Comparison of ENCODE assay signal across 13 cellular contexts in genomic region chr13:19549244-19549643, GRCh38. TPM values are rescaled to one million over a fixed set of nuclear protein-coding genes. Genes with fewer than 3 reads are reported as not detected.
"Had no signal": no experiment of that assay in that cellular context is flagged by ENCODE, and none has a peak within 500 bp of the region (broad histone marks: within the 10 kb centered on the region; RNA-seq: fewer than 3 reads in every experiment).

No MANE protein-coding gene starts in this region.

RNA-seq across cellular contexts. Expression of gene TPTE2, which starts 12.1 kb away (rescaled TPM):
- total RNA-seq: dermis microvascular lymphatic vessel endothelial cell, endodermal cell, endothelial cell of umbilical vein, fibroblast of lung, hepatocyte, left colon, left ventricle myocardium superior, pancreas, progenitor cell of endocrine pancreas, right cardiac atrium, smooth muscle cell had no signal
- polyA plus RNA-seq: endothelial cell of umbilical vein, esophagus, fibroblast of lung, hepatocyte, pancreas, urinary bladder had no signal
